20 cellular contexts compared by ENCODE assay signal in the genomic region with DNA sequence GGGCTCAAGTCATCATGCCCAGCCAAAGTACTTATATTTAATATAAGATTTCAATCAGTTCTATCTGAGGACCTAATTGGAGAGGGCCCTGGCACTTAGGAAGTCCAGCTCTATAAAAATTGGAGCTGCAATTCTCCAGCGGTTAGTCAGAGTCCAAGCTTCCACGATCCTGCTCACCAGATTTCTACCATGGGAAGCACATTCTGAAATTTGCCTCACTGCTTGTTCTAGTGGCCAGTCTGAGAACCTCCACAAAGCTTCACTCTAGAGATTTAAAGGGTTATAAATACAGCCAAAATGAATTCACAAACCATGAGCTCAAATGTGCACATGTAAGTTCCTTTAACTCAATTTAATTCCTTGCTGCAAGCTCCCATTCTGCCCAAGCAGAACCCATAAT. TPM values are rescaled to one million over a fixed set of nuclear protein-coding genes. Genes with fewer than 3 reads are reported as not detected.
DNase-seq lines count a peak whose midpoint lies in the region; ATAC-seq and TF ChIP-seq lines count a peak whose summit lies in the region.
"Had no signal": no experiment of that assay in that cellular context is flagged by ENCODE, and none has a peak within 500 bp of the region (broad histone marks: within the 10 kb centered on the region; RNA-seq: fewer than 3 reads in every experiment).

No MANE protein-coding gene starts in this region.

- no peak overlapping the region for H3K9ac ChIP-seq in H9 (ENCODE audit: extremely low read depth, insufficient read length, low read length)

- no peak overlapping the region for H2BK12ac ChIP-seq in H9 (ENCODE audit: insufficient read length, low read depth, low read length)

- no peaks in the 10 kb centered on the region for H3K79me2 ChIP-seq in H9 (ENCODE audit: insufficient read depth, low read length)

- H3K23me2 ChIP-seq in H9 (ENCODE audit: insufficient read length, low read depth, low read length, poor library complexity, severe bottlenecking) = no peaks in the 10 kb centered on the region

- H4K20me1 ChIP-seq in H9 (ENCODE audit: control insufficient read depth, insufficient read depth, insufficient read length) = no peaks in the 10 kb centered on the region

- H3K4me2 ChIP-seq in H9 (ENCODE audit: insufficient read depth, insufficient read length, low read length) = no peak overlapping the region

- H3K56ac ChIP-seq in H9 (ENCODE audit: insufficient read length, low read depth, low read length) = no peak overlapping the region

- no peak overlapping the region for H2BK120ac ChIP-seq in H9 (ENCODE audit: low read depth, low read length, poor library complexity, severe bottlenecking)

- H3K79me1 ChIP-seq in H9 (ENCODE audit: insufficient read depth, low read depth, low read length, poor library complexity, severe bottlenecking) = no peaks in the 10 kb centered on the region

- WGBS in H9 (ENCODE audit: extremely low coverage, insufficient read length, low lambda C conversion rate) = no CpG with 5 or more reads among the region's 2 CpGs

- ATAC-seq in GM18498 (IDR thresholded peaks at IDR 0.05; ENCODE audit: unreplicated experiment) (no peak), GM19397 (IDR thresholded peaks at IDR 0.05; ENCODE audit: unreplicated experiment) (no peak), GM21390 (IDR thresholded peaks at IDR 0.05; ENCODE audit: unreplicated experiment) (no peak)
- ATAC-seq: WTC11 had no signal

- no peaks in the 10 kb centered on the region; a peak in 1 of 5 replicates for H3K9me3 Mint-ChIP-seq in H9
- H3K9me3 Mint-ChIP-seq: CD4-positive, CD25-positive, alpha-beta regulatory T cell; immature natural killer cell had no signal

- H3K18ac ChIP-seq in H9 (ENCODE audit: insufficient read length, low read depth, low read length) = no peak overlapping the region

- H2AK5ac ChIP-seq in H9 (ENCODE audit: insufficient read length, low read length) = no peak overlapping the region

- no peaks in the 10 kb centered on the region for H3K27me3 ChIP-seq in H9 (ENCODE audit: insufficient read depth, low read length)

- peaks cover 65 to 67% of the 10 kb centered on the region in 2 experiments for H3K4me1 Mint-ChIP-seq in H9
- H3K4me1 Mint-ChIP-seq: immature natural killer cell had no signal

- H2BK5ac ChIP-seq in H9 (ENCODE audit: insufficient read length, low read length) = no peak overlapping the region

- no peak overlapping the region for H3K14ac ChIP-seq in H9 (ENCODE audit: insufficient read depth, low read length)

- H3K4me3 ChIP-seq in AG10803 (ENCODE audit: low read length) = no peak overlapping the region

- H2BK15ac ChIP-seq in H9 (ENCODE audit: low read depth, low read length) = no peak overlapping the region

- peak; percentile 49 for TF ChIP-seq CTCF in AG10803 (conservative IDR thresholded peaks at IDR 0.05; ENCODE audit: low read length)
- TF ChIP-seq CTCF in H9 (conservative IDR thresholded peaks at IDR 0.05) = 0 out of 3 replicates have a peak, but pooled peaks have one; percentile 14

- H3K36me3 Mint-ChIP-seq in H9 (ENCODE audit: insufficient read depth in 1 of 3, low read depth in 3 of 3) = peaks cover 0 to 6% (median 0%) of the 10 kb centered on the region in 3 experiments; a peak in 2 of 7 replicates
- H3K36me3 Mint-ChIP-seq: CD4-positive, CD25-positive, alpha-beta regulatory T cell; immature natural killer cell had no signal

- H3K27ac Mint-ChIP-seq in H9 = no peak overlapping the region
- H3K27ac Mint-ChIP-seq: immature natural killer cell, WTC11 had no signal

- no peak overlapping the region for H4K91ac ChIP-seq in H9 (ENCODE audit: insufficient read length, low read depth, low read length)

- no peak overlapping the region for H3K4me3 Mint-ChIP-seq in H9
- H3K4me3 Mint-ChIP-seq: immature natural killer cell, WTC11 had no signal

- no peak overlapping the region for H3K4ac ChIP-seq in H9 (ENCODE audit: low read depth, low read length)

- peaks cover 23% of the 10 kb centered on the region; the same call in 1 of the 2 replicates for H3K4me1 ChIP-seq in H9 (ENCODE audit: insufficient read depth, low read length)

- H4K5ac ChIP-seq in H9 (ENCODE audit: insufficient read length, low read depth, low read length) = no peak overlapping the region

- DNase-seq in AG10803 (ENCODE audit: low read depth) (peak; percentile 66), H9 (no peak), SW480 (ENCODE audit: low spot score) (peak; percentile 1), myocyte (ENCODE audit: low read depth) (peak; percentile 38), islet precursor cell (no peak)
- DNase-seq: effector CD8-positive, alpha-beta T cell; immature natural killer cell; NCI-H1436 treated with DMSO at 0.1 percent for 48 hours; nucleus accumbens; OCI-M1; small intestine had no signal

- no peak overlapping the region for H4K8ac ChIP-seq in H9 (replicated peaks; ENCODE audit: insufficient read length, low read depth, low read length)

- no peak overlapping the region for H3K27ac ChIP-seq in H9 (ENCODE audit: insufficient read length, low read depth, low read length)

- H2BK20ac ChIP-seq in H9 (ENCODE audit: low read depth, low read length, poor library complexity, severe bottlenecking) = no peak overlapping the region

- H3K9me3 ChIP-seq in H9 (ENCODE audit: control insufficient read depth, low read depth, low read length) = no peaks in the 10 kb centered on the region

- H2AFZ ChIP-seq in H9 (ENCODE audit: low read length) = no peak overlapping the region

- no peak overlapping the region for H3T11ph ChIP-seq in H9 (ENCODE audit: low read length)

- no peak overlapping the region for H3K23ac ChIP-seq in H9 (ENCODE audit: insufficient read length, low read depth, low read length)

- H3K27me3 Mint-ChIP-seq in H9 (ENCODE audit: low read depth) = no peaks in the 10 kb centered on the region; the same call in none of the 2 replicates
- H3K27me3 Mint-ChIP-seq: CD4-positive, CD25-positive, alpha-beta regulatory T cell had no signal

RNA-seq across cellular contexts. Expression of a gene that starts 33.5 kb away (rescaled TPM):
- total RNA-seq in H9 (2021) (not detected in 2 replicates), myocyte (not detected in 2 replicates)
- polyA plus RNA-seq in myocyte (2012) = not detected
- total RNA-seq: CD4-positive, CD25-positive, alpha-beta regulatory T cell; frontal cortex; mesenteric fat pad; NCI-H460 had no signal

RNA-seq across cellular contexts. Expression of a gene that starts 43.3 kb away (rescaled TPM):
- total RNA-seq in H9 (2021) (87.4 and 88.8 TPM in 2 replicates), myocyte (78.3 and 106 TPM in 2 replicates)
- polyA plus RNA-seq in myocyte (2012) = 79.4 TPM

RNA-seq across cellular contexts. Expression of a gene that starts 44.2 kb away (rescaled TPM):
- 401 and 412 TPM in 2 replicates for total RNA-seq in H9 (2021)
- 224 and 282 TPM in 2 replicates for total RNA-seq in myocyte
- 157 TPM for polyA plus RNA-seq in myocyte (2012)

RNA-seq across cellular contexts. Expression of a gene that starts 57.2 kb away (rescaled TPM):
- total RNA-seq in H9 (2021) (0.02 TPM in 2 replicates), myocyte (under 0.01 TPM in 1 of 2 replicates, not detected in the other)
- 0.03 TPM for polyA plus RNA-seq in myocyte (2012)
- total RNA-seq: CD4-positive, CD25-positive, alpha-beta regulatory T cell; Daoy; mesenteric fat pad; NCI-H460 had no signal
- polyA plus RNA-seq: CD4-positive, CD25-positive, alpha-beta regulatory T cell; immature natural killer cell; small intestine had no signal

Comparison
In these comparisons a context has a peak if more than half of its experiments do, and no peak if none do; other contexts are left out.
1. DNase-seq: peak in AG10803 (single experiment), SW480 (single experiment) and myocyte (single experiment); none in H9 (single experiment) and islet precursor cell (single experiment).